ENCODE assay signal across 2 cellular contexts in genomic region chr4:86543560-86544312, GRCh38.
TF ChIP-seq lines count a peak whose summit lies in the region.

No MANE protein-coding gene starts in this region.

TF ChIP-seq in SK-N-SH, 30 proteins besides CTCF, POLR2A, EP300 and RAD21 (continued from another document):
- TF ChIP-seq, protein P1, sequence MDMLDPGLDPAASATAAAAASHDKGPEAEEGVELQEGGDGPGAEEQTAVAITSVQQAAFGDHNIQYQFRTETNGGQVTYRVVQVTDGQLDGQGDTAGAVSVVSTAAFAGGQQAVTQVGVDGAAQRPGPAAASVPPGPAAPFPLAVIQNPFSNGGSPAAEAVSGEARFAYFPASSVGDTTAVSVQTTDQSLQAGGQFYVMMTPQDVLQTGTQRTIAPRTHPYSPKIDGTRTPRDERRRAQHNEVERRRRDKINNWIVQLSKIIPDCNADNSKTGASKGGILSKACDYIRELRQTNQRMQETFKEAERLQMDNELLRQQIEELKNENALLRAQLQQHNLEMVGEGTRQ (IDR thresholded peaks at IDR 0.05; ENCODE audit: borderline replicate concordance, low read depth, low read length) = no peak
- TF ChIP-seq CHD2 (IDR thresholded peaks at IDR 0.05; ENCODE audit: low read length, partially characterized antibody) (no peak), IRF3 (IDR thresholded peaks at IDR 0.05; ENCODE audit: low read depth, low read length) (no peak), MAX (IDR thresholded peaks at IDR 0.05; ENCODE audit: low read depth) (no peak), NRF1 (IDR thresholded peaks at IDR 0.05; ENCODE audit: low read depth, low read length) (no peak), TEAD4 (IDR thresholded peaks at IDR 0.05; ENCODE audit: borderline replicate concordance, insufficient read depth) (no peak), EZH2phosphoT487 (IDR thresholded peaks at IDR 0.05; ENCODE audit: borderline replicate concordance, low read depth) (no peak), JUND (IDR thresholded peaks at IDR 0.05) (no peak), ZBTB33 (IDR thresholded peaks at IDR 0.05; ENCODE audit: borderline replicate concordance, low read depth) (no peak), MEF2A (IDR thresholded peaks at IDR 0.05; ENCODE audit: borderline replicate concordance, low read depth) (no peak), YY1 (IDR thresholded peaks at IDR 0.05; ENCODE audit: low read depth) (no peak), SMC3 (IDR thresholded peaks at IDR 0.05; ENCODE audit: low read depth, low read length) (no peak), POLR2AphosphoS5 (IDR thresholded peaks at IDR 0.05; ENCODE audit: low read depth, low read length) (no peak)

TF ChIP-seq in SK-N-SH treated with all-trans-retinoic acid at 6 μM for 48 hours, 23 proteins besides CTCF, POLR2A, EP300 and RAD21 (continued from another document):
- TF ChIP-seq TSHZ2 (CRISPR knock-in tag; IDR thresholded peaks at IDR 0.05) (no peak), PPARA (CRISPR knock-in tag; IDR thresholded peaks at IDR 0.05; ENCODE audit: borderline replicate concordance) (no peak), TOX (CRISPR knock-in tag; IDR thresholded peaks at IDR 0.05; ENCODE audit: borderline replicate concordance) (no peak), TCF4 (CRISPR knock-in tag; IDR thresholded peaks at IDR 0.05; ENCODE audit: borderline replicate concordance) (no peak), OSR1 (CRISPR knock-in tag; IDR thresholded peaks at IDR 0.05) (no peak), RARB (CRISPR knock-in tag; IDR thresholded peaks at IDR 0.05) (no peak), BACH2 (CRISPR knock-in tag; IDR thresholded peaks at IDR 0.05; ENCODE audit: borderline replicate concordance) (no peak), ISL1 (CRISPR knock-in tag; IDR thresholded peaks at IDR 0.05) (no peak), POU6F1 (CRISPR knock-in tag; IDR thresholded peaks at IDR 0.05; ENCODE audit: borderline replicate concordance, low read depth) (no peak), ZFP30 (CRISPR knock-in tag; IDR thresholded peaks at IDR 0.05) (no peak), ZNF565 (CRISPR knock-in tag; conservative IDR thresholded peaks at IDR 0.05; ENCODE audit: low read depth) (no peak)
